In the genomic region with DNA sequence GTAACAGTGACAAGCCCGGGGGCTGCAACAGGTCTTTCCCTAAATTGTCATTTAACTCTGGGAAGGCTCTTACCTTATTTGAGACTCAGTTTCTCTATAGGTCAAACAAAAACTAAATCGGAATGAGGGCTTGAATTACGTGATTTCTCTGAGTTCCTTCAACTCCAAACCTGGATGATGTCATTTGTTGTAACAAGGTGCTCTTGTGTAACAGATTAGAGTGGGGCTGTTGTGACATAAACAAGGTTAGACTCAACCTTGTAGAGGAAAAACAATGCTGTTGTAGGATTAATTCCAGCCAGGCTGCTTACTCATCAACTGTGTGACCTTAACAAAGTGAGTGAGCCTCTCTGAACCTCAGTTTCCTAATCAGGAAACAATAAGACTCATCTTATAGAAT, we compare ENCODE assay signal across 1 cellular context.
TF ChIP-seq lines count a peak whose summit lies in the region.

No MANE protein-coding gene starts in this region.

TF ChIP-seq in HEK293, 187 proteins besides CTCF, POLR2A, EP300 and RAD21:
- TF ChIP-seq, protein P1, sequence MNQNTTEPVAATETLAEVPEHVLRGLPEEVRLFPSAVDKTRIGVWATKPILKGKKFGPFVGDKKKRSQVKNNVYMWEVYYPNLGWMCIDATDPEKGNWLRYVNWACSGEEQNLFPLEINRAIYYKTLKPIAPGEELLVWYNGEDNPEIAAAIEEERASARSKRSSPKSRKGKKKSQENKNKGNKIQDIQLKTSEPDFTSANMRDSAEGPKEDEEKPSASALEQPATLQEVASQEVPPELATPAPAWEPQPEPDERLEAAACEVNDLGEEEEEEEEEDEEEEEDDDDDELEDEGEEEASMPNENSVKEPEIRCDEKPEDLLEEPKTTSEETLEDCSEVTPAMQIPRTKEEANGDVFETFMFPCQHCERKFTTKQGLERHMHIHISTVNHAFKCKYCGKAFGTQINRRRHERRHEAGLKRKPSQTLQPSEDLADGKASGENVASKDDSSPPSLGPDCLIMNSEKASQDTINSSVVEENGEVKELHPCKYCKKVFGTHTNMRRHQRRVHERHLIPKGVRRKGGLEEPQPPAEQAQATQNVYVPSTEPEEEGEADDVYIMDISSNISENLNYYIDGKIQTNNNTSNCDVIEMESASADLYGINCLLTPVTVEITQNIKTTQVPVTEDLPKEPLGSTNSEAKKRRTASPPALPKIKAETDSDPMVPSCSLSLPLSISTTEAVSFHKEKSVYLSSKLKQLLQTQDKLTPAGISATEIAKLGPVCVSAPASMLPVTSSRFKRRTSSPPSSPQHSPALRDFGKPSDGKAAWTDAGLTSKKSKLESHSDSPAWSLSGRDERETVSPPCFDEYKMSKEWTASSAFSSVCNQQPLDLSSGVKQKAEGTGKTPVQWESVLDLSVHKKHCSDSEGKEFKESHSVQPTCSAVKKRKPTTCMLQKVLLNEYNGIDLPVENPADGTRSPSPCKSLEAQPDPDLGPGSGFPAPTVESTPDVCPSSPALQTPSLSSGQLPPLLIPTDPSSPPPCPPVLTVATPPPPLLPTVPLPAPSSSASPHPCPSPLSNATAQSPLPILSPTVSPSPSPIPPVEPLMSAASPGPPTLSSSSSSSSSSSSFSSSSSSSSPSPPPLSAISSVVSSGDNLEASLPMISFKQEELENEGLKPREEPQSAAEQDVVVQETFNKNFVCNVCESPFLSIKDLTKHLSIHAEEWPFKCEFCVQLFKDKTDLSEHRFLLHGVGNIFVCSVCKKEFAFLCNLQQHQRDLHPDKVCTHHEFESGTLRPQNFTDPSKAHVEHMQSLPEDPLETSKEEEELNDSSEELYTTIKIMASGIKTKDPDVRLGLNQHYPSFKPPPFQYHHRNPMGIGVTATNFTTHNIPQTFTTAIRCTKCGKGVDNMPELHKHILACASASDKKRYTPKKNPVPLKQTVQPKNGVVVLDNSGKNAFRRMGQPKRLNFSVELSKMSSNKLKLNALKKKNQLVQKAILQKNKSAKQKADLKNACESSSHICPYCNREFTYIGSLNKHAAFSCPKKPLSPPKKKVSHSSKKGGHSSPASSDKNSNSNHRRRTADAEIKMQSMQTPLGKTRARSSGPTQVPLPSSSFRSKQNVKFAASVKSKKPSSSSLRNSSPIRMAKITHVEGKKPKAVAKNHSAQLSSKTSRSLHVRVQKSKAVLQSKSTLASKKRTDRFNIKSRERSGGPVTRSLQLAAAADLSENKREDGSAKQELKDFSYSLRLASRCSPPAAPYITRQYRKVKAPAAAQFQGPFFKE (tag by site-specific recombination; IDR thresholded peaks at IDR 0.05; ENCODE audit: borderline replicate concordance): no peak
- TF ChIP-seq ZNF768 (tag by site-specific recombination; IDR thresholded peaks at IDR 0.05) (0 out of 2 replicates have a peak, but pooled peaks have one; percentile 17), ZNF629 (tag by site-specific recombination; IDR thresholded peaks at IDR 0.05) (peak; percentile 49; the same call in 1 of the 2 replicates), ZNF221 (tag by site-specific recombination; IDR thresholded peaks at IDR 0.05; ENCODE audit: borderline replicate concordance) (no peak), ATF2 (tag by site-specific recombination; IDR thresholded peaks at IDR 0.05; ENCODE audit: low read depth) (peak; percentile 83), ZNF501 (tag by site-specific recombination; IDR thresholded peaks at IDR 0.05) (no peak), SCRT2 (tag by site-specific recombination; IDR thresholded peaks at IDR 0.05) (peak; percentile 78), ZNF529 (tag by site-specific recombination; IDR thresholded peaks at IDR 0.05; ENCODE audit: insufficient replicate concordance) (no peak), ZBTB21 (tag by site-specific recombination; IDR thresholded peaks at IDR 0.05) (peak; percentile 47; the same call in 1 of the 2 replicates), ZBTB17 (tag by site-specific recombination; IDR thresholded peaks at IDR 0.05) (peak; percentile 34; the same call in 1 of the 2 replicates)
- TF ChIP-seq, protein P2, sequence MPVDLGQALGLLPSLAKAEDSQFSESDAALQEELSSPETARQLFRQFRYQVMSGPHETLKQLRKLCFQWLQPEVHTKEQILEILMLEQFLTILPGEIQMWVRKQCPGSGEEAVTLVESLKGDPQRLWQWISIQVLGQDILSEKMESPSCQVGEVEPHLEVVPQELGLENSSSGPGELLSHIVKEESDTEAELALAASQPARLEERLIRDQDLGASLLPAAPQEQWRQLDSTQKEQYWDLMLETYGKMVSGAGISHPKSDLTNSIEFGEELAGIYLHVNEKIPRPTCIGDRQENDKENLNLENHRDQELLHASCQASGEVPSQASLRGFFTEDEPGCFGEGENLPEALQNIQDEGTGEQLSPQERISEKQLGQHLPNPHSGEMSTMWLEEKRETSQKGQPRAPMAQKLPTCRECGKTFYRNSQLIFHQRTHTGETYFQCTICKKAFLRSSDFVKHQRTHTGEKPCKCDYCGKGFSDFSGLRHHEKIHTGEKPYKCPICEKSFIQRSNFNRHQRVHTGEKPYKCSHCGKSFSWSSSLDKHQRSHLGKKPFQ (tag by site-specific recombination; IDR thresholded peaks at IDR 0.05): no peak
